ENCODE assay signal across 3 cellular contexts in genomic region chr6:87095056-87095527, GRCh38.
A peak's percentile ranks its signal among the peaks of the same experiment; 100 is the strongest.
TF ChIP-seq lines count a peak whose summit lies in the region.

TSS of gene CGA (minus strand) at chr6:87095106. CDS start at chr6:87088200, 6,906 bp downstream.

TF ChIP-seq in SK-N-SH, 30 proteins besides CTCF, POLR2A, EP300 and RAD21:
- no peak for TF ChIP-seq IRF3 (IDR thresholded peaks at IDR 0.05; ENCODE audit: low read depth, low read length)
- no peak for TF ChIP-seq MXI1 (IDR thresholded peaks at IDR 0.05; ENCODE audit: low read depth, low read length)
- no peak for TF ChIP-seq USF1 (IDR thresholded peaks at IDR 0.05; ENCODE audit: borderline replicate concordance, low read depth)

TF ChIP-seq in SK-N-SH treated with all-trans-retinoic acid at 6 μM for 48 hours, 23 proteins besides CTCF, POLR2A, EP300 and RAD21:
- TF ChIP-seq BACH2 (CRISPR knock-in tag; IDR thresholded peaks at IDR 0.05; ENCODE audit: borderline replicate concordance) (no peak), GLIS3 (CRISPR knock-in tag; IDR thresholded peaks at IDR 0.05) (no peak), ZC3H10 (CRISPR knock-in tag; IDR thresholded peaks at IDR 0.05) (no peak)
- TF ChIP-seq, protein P1, sequence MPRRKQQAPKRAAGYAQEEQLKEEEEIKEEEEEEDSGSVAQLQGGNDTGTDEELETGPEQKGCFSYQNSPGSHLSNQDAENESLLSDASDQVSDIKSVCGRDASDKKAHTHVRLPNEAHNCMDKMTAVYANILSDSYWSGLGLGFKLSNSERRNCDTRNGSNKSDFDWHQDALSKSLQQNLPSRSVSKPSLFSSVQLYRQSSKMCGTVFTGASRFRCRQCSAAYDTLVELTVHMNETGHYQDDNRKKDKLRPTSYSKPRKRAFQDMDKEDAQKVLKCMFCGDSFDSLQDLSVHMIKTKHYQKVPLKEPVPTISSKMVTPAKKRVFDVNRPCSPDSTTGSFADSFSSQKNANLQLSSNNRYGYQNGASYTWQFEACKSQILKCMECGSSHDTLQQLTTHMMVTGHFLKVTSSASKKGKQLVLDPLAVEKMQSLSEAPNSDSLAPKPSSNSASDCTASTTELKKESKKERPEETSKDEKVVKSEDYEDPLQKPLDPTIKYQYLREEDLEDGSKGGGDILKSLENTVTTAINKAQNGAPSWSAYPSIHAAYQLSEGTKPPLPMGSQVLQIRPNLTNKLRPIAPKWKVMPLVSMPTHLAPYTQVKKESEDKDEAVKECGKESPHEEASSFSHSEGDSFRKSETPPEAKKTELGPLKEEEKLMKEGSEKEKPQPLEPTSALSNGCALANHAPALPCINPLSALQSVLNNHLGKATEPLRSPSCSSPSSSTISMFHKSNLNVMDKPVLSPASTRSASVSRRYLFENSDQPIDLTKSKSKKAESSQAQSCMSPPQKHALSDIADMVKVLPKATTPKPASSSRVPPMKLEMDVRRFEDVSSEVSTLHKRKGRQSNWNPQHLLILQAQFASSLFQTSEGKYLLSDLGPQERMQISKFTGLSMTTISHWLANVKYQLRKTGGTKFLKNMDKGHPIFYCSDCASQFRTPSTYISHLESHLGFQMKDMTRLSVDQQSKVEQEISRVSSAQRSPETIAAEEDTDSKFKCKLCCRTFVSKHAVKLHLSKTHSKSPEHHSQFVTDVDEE (CRISPR knock-in tag; IDR thresholded peaks at IDR 0.05), result no peak

TF ChIP-seq in GM12878, 131 proteins besides CTCF, POLR2A, EP300 and RAD21:
- TF ChIP-seq FOS (IDR thresholded peaks at IDR 0.05; ENCODE audit: borderline replicate concordance, extremely low read depth, insufficient read length) (no peak), CREM (IDR thresholded peaks at IDR 0.05; ENCODE audit: low read depth) (0 out of 2 replicates have a peak, but pooled peaks have one; percentile 15)
